In the genomic region with DNA sequence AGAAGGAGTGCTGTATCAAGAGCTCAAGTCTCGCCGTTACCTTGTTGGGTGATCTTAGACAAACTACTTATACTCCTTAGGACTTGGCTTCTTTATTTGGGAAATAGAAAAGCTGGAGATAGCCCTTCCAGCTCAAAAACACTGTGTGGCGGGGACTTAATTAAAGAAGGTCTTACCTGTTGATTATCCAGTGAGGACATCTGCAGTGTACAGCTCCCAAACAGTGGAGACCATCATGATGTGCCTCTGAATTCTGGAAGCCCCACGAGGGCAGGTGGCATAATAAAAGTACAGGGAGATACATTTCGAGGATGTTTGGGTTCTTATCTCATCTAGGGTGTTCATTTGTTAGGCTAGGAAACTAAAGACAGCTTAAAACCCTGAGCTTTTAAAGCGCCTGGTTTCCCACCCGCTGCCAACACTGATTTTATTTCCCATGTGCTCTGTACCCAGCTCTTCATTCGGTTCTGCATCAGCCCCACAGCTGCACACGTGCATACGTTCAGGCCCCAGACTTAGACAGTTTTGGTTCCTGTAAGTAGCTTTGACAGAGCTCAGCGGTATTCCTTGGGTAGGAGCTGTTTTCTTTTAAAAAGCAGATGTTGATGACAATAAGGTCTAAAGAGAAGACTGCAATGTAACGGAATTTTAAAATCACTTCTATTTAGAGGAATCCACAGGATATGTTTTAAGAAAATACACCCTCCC, we compare ENCODE assay signal across 25 cellular contexts.
"Had no signal": no experiment of that assay in that cellular context is flagged by ENCODE, and none has a peak within 500 bp of the region (broad histone marks: within the 10 kb centered on the region; RNA-seq: fewer than 3 reads in every experiment).

No MANE protein-coding gene starts in this region.

- H3K4me3 Mint-ChIP-seq: naive thymus-derived CD8-positive, alpha-beta T cell; nephron progenitor cell; stimulated activated memory B cell treated with anti-CD40 and anti-IgM and Interleukin-4, amounts not matched to agents 10 μg/mL and 1 μg/mL and 100 μg/mL, for 72 hours; stimulated activated naive CD8-positive, alpha-beta T cell treated with anti-CD3 and anti-CD28 coated beads, Interleukin-15, amount 100 ng/mL, for 72 hours; type B pancreatic cell had no signal

- H3K9me3 ChIP-seq: lower lobe of right lung, ovary, right atrium auricular region, right lobe of liver, tibial nerve, uterus had no signal

- DNase-seq: kidney glomerular epithelial cell; left cardiac atrium; left ventricle myocardium superior; lower lobe of right lung; mammary epithelial cell; mesenchymal stem cell; naive thymus-derived CD8-positive, alpha-beta T cell; nephron progenitor cell; ovary; right lobe of liver; stimulated activated CD4-positive, alpha-beta T cell treated with anti-CD3 and anti-CD28 coated beads, Interleukin-1b, Interleukin-23, amount 100 ng/mL, for 48 hours; stimulated activated CD4-positive, alpha-beta T cell treated with anti-CD3 and anti-CD28 coated beads, Interleukin-2, amount 100 ng/mL, for 48 hours; stimulated activated CD4-positive, alpha-beta T cell treated with anti-CD3 and anti-CD28 coated beads, Interleukin-4, amount 100 ng/mL, for 4 hours; stimulated activated CD8-positive, alpha-beta memory T cell treated with anti-CD3 and anti-CD28 coated beads, Interleukin-4, amount 100 ng/mL, for 48 hours; stimulated activated naive CD4-positive, alpha-beta T cell treated with Interleukin-2 at 50 U/mL for 16 hours; stimulated activated naive CD8-positive, alpha-beta T cell treated with anti-CD3 and anti-CD28 coated beads, Interleukin-15, amount 100 ng/mL, for 72 hours; substantia nigra; uterus had no signal

- H3K4me1 Mint-ChIP-seq: naive thymus-derived CD8-positive, alpha-beta T cell; stimulated activated memory B cell treated with anti-CD40 and anti-IgM and Interleukin-4, amounts not matched to agents 10 μg/mL and 1 μg/mL and 100 μg/mL, for 72 hours; stimulated activated naive CD8-positive, alpha-beta T cell treated with anti-CD3 and anti-CD28 coated beads, Interleukin-15, amount 100 ng/mL, for 72 hours had no signal

- H3K36me3 Mint-ChIP-seq: stimulated activated memory B cell treated with anti-CD40 and anti-IgM and Interleukin-4, amounts not matched to agents 10 μg/mL and 1 μg/mL and 100 μg/mL, for 72 hours; type B pancreatic cell had no signal

- H3K4me3 ChIP-seq: lower lobe of right lung, ovary, right atrium auricular region, right lobe of liver, smooth muscle cell, tibial nerve, uterus had no signal

- H3K27me3 ChIP-seq: ovary, right atrium auricular region, right lobe of liver, uterus had no signal

- H3K4me1 ChIP-seq: lower lobe of right lung, right atrium auricular region, right lobe of liver, tibial nerve, uterus had no signal

- H3K4me2 ChIP-seq: smooth muscle cell had no signal

- H3K9me3 Mint-ChIP-seq: stimulated activated naive CD8-positive, alpha-beta T cell treated with anti-CD3 and anti-CD28 coated beads, Interleukin-15, amount 100 ng/mL, for 72 hours; type B pancreatic cell had no signal

- H3K27ac Mint-ChIP-seq: naive thymus-derived CD8-positive, alpha-beta T cell; nephron progenitor cell; progenitor cell of endocrine pancreas; stimulated activated memory B cell treated with anti-CD40 and anti-IgM and Interleukin-4, amounts not matched to agents 10 μg/mL and 1 μg/mL and 100 μg/mL, for 72 hours; stimulated activated naive CD8-positive, alpha-beta T cell treated with anti-CD3 and anti-CD28 coated beads, Interleukin-15, amount 100 ng/mL, for 72 hours; type B pancreatic cell had no signal

- H3K36me3 ChIP-seq: lower lobe of right lung, ovary, right atrium auricular region, right lobe of liver, tibial nerve, uterus had no signal

- ATAC-seq: left cardiac atrium; left lobe of liver; left ventricle myocardium superior; lower lobe of right lung; naive thymus-derived CD8-positive, alpha-beta T cell; right lobe of liver; stimulated activated memory B cell treated with anti-CD40 and anti-IgM and Interleukin-4, amounts not matched to agents 10 μg/mL and 1 μg/mL and 100 μg/mL, for 72 hours; stimulated activated naive CD8-positive, alpha-beta T cell treated with anti-CD3 and anti-CD28 coated beads, Interleukin-15, amount 100 ng/mL, for 72 hours had no signal

- H3K27ac ChIP-seq: lower lobe of right lung, ovary, right atrium auricular region, right lobe of liver, tibial nerve, uterus had no signal
